Comparison of ENCODE assay signal across 9 cellular contexts in the genomic region with DNA sequence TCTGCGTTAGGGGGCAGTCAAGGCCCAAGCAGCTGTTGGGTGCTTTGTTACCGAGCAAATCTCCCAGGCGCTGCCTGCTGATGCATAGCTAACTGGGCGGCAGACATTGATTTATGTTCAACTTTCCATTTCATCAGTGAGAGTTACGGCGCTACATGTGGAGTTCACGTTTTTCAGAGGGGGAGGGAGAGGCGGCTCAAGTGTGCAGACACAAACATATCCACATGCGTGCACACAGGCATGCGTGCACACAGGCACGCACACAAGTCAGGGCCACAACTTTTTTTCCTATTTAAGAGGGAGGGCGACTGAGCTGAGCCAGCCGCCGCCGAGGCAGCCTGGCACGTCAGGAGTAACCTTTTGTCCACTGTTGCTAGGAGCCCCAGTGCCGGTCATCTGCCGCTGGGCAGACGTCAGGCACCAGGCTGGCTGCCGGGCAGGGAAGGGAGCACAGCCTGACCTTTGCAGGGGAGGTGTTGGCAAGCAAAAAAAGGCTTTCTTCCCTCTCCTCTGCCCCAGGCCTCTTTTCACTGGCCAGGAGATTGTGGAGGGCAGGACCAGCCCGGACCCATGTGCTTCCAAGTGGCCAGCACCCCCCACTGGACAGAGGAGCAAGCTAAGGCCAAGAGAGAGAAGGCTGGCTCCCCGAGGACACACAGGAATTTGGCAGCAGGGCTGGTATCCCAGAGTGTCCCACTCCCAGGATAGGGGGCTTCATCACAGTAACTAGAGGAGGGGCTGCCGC.
DNase-seq lines count a peak whose midpoint lies in the region; ATAC-seq and TF ChIP-seq lines count a peak whose summit lies in the region.
"Had no signal": no experiment of that assay in that cellular context is flagged by ENCODE, and none has a peak within 500 bp of the region (broad histone marks: within the 10 kb centered on the region; RNA-seq: fewer than 3 reads in every experiment).

No MANE protein-coding gene starts in this region.

- H3K27ac ChIP-seq in lower lobe of right lung (peak overlapping the region; percentile 84), testis (peak overlapping the region; percentile 84 to 93)
- H3K27ac ChIP-seq: SK-N-MC had no signal

- H3K4me3 ChIP-seq in GM12875 (ENCODE audit: low read depth, low read length) (no peak overlapping the region), lower lobe of right lung (peak overlapping the region; percentile 11), testis (no peak overlapping the region)
- H3K4me3 ChIP-seq: SK-N-MC had no signal

- H3K27me3 ChIP-seq in lower lobe of right lung (ENCODE audit: low read depth) (no peaks in the 10 kb centered on the region), testis (no peaks in the 10 kb centered on the region)

- no peak for TF ChIP-seq POLR2A in testis (IDR thresholded peaks at IDR 0.05)

- TF ChIP-seq CTCF in GM12875 (IDR thresholded peaks at IDR 0.05; ENCODE audit: borderline replicate concordance, insufficient read depth, low read depth, low read length): peak; percentile 33; the same call in 1 of the 2 replicates
- peak; percentile 51 for TF ChIP-seq CTCF in lower lobe of right lung (IDR thresholded peaks at IDR 0.05)
- TF ChIP-seq CTCF in testis (IDR thresholded peaks at IDR 0.05): peak; percentile 11 to 42 (median 24)

- H3K9me3 ChIP-seq in lower lobe of right lung (no peaks in the 10 kb centered on the region), testis (no peaks in the 10 kb centered on the region)

- ATAC-seq in lower lobe of right lung (peak; percentile 57 to 71), GM18517 (IDR thresholded peaks at IDR 0.05; ENCODE audit: unreplicated experiment) (no peak)

- intact Hi-C loops in lower lobe of right lung (cut with DNase I) (no loop called here), testis (cut with DNase I; ENCODE audit: low total_unique reads) (loop anchor here (5.0 kb wide), 1 partner anchor 134 kb away; a partner anchor contains a TSS)

- no peaks in the 10 kb centered on the region for H3K36me3 ChIP-seq in lower lobe of right lung
- H3K36me3 ChIP-seq in testis (ENCODE audit: low read depth, missing control alignments): no peaks in the 10 kb centered on the region

- peak; percentile 88 for DNase-seq in NCI-H510A (lab: John Stamatoyannopoulos, UW)
- DNase-seq in dermis microvascular lymphatic vessel endothelial cell (ENCODE audit: low read depth in 2 of 2): peak; percentile 78 to 80
- DNase-seq in lower lobe of right lung: peak; percentile 58
- DNase-seq in testis: peak; percentile 80
- no peak for DNase-seq in activated CD4-positive, CD25-positive, alpha-beta regulatory T cell treated with anti-CD3 and anti-CD28 coated beads, Interleukin-2, amount 50 U/mL, for 72 hours
- no peak for DNase-seq in KG1 (lab: John Stamatoyannopoulos, UW)

- WGBS in testis, 2 donors: 32 to 46% methylated on average over 5 to 23 of the region's 23 CpGs

- H3K4me1 ChIP-seq in lower lobe of right lung: peaks cover 61% of the 10 kb centered on the region
- peaks cover 71% of the 10 kb centered on the region for H3K4me1 ChIP-seq in testis

Comparison
In these comparisons a context has a peak if more than half of its experiments do, and no peak if none do; other contexts are left out.
1. DNase-seq: peak in NCI-H510A (single experiment), dermis microvascular lymphatic vessel endothelial cell (2 of 2), lower lobe of right lung (single experiment) and testis (single experiment); none in activated CD4-positive, CD25-positive, alpha-beta regulatory T cell treated with anti-CD3 and anti-CD28 coated beads, Interleukin-2, amount 50 U/mL, for 72 hours (single experiment) and KG1 (single experiment).
2. Peak in every context shown above with its lines, with median percentiles within 50 percentile points of each other: CTCF ChIP-seq.